Comparison of ENCODE assay signal across 1 cellular context in genomic region chr6:311679-312220, GRCh38.
A peak's percentile ranks its signal among the peaks of the same experiment; 100 is the strongest.
TF ChIP-seq lines count a peak whose summit lies in the region.

No MANE protein-coding gene starts in this region.

TF ChIP-seq in K562, 482 proteins besides CTCF, POLR2A, EP300 and RAD21 (continued from another document and continues in another):
- no peak for TF ChIP-seq ZFP91 (CRISPR knock-in tag; IDR thresholded peaks at IDR 0.05)
- no peak for TF ChIP-seq SNRNP70 (optimal IDR thresholded peaks at IDR 0.05; ENCODE audit: low read depth, low read length)
- peak; percentile 91 for TF ChIP-seq MAFG (tag; conservative IDR thresholded peaks at IDR 0.05)
- TF ChIP-seq BCOR (IDR thresholded peaks at IDR 0.05), result no peak
- TF ChIP-seq HMG20A (CRISPR knock-in tag; conservative IDR thresholded peaks at IDR 0.05), result no peak
- no peak for TF ChIP-seq POLR2G (IDR thresholded peaks at IDR 0.05; ENCODE audit: low read depth, low read length)
- no peak for TF ChIP-seq ZBTB17 (CRISPR knock-in tag; IDR thresholded peaks at IDR 0.05)
- TF ChIP-seq ZZZ3 (IDR thresholded peaks at IDR 0.05), result no peak
- TF ChIP-seq E2F1 (CRISPR knock-in tag; IDR thresholded peaks at IDR 0.05), result no peak
- no peak for TF ChIP-seq NONO (IDR thresholded peaks at IDR 0.05; ENCODE audit: low read depth in 2 of 2, low read length in 1 of 2)
- no peak for TF ChIP-seq CBX8 (IDR thresholded peaks at IDR 0.05; ENCODE audit: borderline replicate concordance, extremely low read depth, low read depth, low read length, poor library complexity, severe bottlenecking)
- TF ChIP-seq HDAC3 (IDR thresholded peaks at IDR 0.05; ENCODE audit: borderline replicate concordance, partially characterized antibody), result no peak
- TF ChIP-seq EHMT2 (IDR thresholded peaks at IDR 0.05), result no peak
- no peak for TF ChIP-seq CCAR2 (IDR thresholded peaks at IDR 0.05; ENCODE audit: low read depth, low read length)
- no peak for TF ChIP-seq CREB3L1 (IDR thresholded peaks at IDR 0.05; ENCODE audit: borderline replicate concordance, low read depth)
- TF ChIP-seq ZNF507 (tag; conservative IDR thresholded peaks at IDR 0.05), result no peak
- TF ChIP-seq ETV5 (CRISPR knock-in tag; IDR thresholded peaks at IDR 0.05; ENCODE audit: low read depth), result 0 out of 2 replicates have a peak, but pooled peaks have one; percentile 57
- TF ChIP-seq ZKSCAN8 (CRISPR knock-in tag; IDR thresholded peaks at IDR 0.05), result no peak
- no peak for TF ChIP-seq MIER1 (IDR thresholded peaks at IDR 0.05; ENCODE audit: low read depth)
- no peak for TF ChIP-seq STAT6 (CRISPR knock-in tag; IDR thresholded peaks at IDR 0.05)
- no peak for TF ChIP-seq ZNF3 (CRISPR knock-in tag; IDR thresholded peaks at IDR 0.05)
- no peak for TF ChIP-seq KAT8 (IDR thresholded peaks at IDR 0.05; ENCODE audit: low read depth)
- no peak for TF ChIP-seq XRCC3 (IDR thresholded peaks at IDR 0.05)
- no peak for TF ChIP-seq ELF1 (tag; IDR thresholded peaks at IDR 0.05)
- TF ChIP-seq ZNF121 (CRISPR knock-in tag; conservative IDR thresholded peaks at IDR 0.05), result no peak
- no peak for TF ChIP-seq DMBX1 (CRISPR knock-in tag; IDR thresholded peaks at IDR 0.05; ENCODE audit: borderline replicate concordance)
- no peak for TF ChIP-seq HMG20B (CRISPR knock-in tag; IDR thresholded peaks at IDR 0.05)
- TF ChIP-seq DPF2 (IDR thresholded peaks at IDR 0.05), result peak; percentile 53; the same call in 1 of the 2 replicates
- TF ChIP-seq ZNF280A (IDR thresholded peaks at IDR 0.05; ENCODE audit: low read depth, partially characterized antibody), result no peak
- TF ChIP-seq PBX2 (CRISPR knock-in tag; IDR thresholded peaks at IDR 0.05; ENCODE audit: low read depth), result no peak
- TF ChIP-seq PBX2 (tag; conservative IDR thresholded peaks at IDR 0.05; ENCODE audit: low read depth), result 0 out of 2 replicates have a peak, but pooled peaks have one; percentile 6
- no peak for TF ChIP-seq NCOA2 (IDR thresholded peaks at IDR 0.05; ENCODE audit: partially characterized antibody in 2 of 2)
- TF ChIP-seq CREBBP (IDR thresholded peaks at IDR 0.05; ENCODE audit: low read depth, low read length), result no peak
- TF ChIP-seq NFE2 (IDR thresholded peaks at IDR 0.05; ENCODE audit: low read depth), result peak; percentile 84
- no peak for TF ChIP-seq PRPF4 (IDR thresholded peaks at IDR 0.05; ENCODE audit: insufficient read depth, low read depth, low read length, poor library complexity, severe bottlenecking)
- no peak for TF ChIP-seq ZNF175 (CRISPR knock-in tag; IDR thresholded peaks at IDR 0.05; ENCODE audit: low read depth)
- TF ChIP-seq FOXA1 (IDR thresholded peaks at IDR 0.05; ENCODE audit: borderline replicate concordance), result no peak
- no peak for TF ChIP-seq NR4A1 (CRISPR knock-in tag; IDR thresholded peaks at IDR 0.05)
- no peak for TF ChIP-seq NR4A1 (tag; IDR thresholded peaks at IDR 0.05)
- TF ChIP-seq PRDM10 (IDR thresholded peaks at IDR 0.05; ENCODE audit: partially characterized antibody), result no peak
- TF ChIP-seq SPI1 (IDR thresholded peaks at IDR 0.05; ENCODE audit: borderline replicate concordance, low read depth, low read length), result no peak
- peak; percentile 47 for TF ChIP-seq MEIS2 (IDR thresholded peaks at IDR 0.05; ENCODE audit: partially characterized antibody)
- no peak for TF ChIP-seq CEBPZ (IDR thresholded peaks at IDR 0.05; ENCODE audit: borderline replicate concordance, low read depth, low read length)
- TF ChIP-seq CSDE1 (IDR thresholded peaks at IDR 0.05), result no peak
- TF ChIP-seq NR3C1 (CRISPR knock-in tag; IDR thresholded peaks at IDR 0.05), result no peak
- TF ChIP-seq NFE2L1 (tag; IDR thresholded peaks at IDR 0.05; ENCODE audit: borderline replicate concordance, low read depth), result peak; percentile 39; the same call in 1 of the 2 replicates
- TF ChIP-seq CBX1 (IDR thresholded peaks at IDR 0.05; ENCODE audit: low read depth), result no peak
- TF ChIP-seq ZKSCAN3 (CRISPR knock-in tag; IDR thresholded peaks at IDR 0.05), result no peak
- no peak for TF ChIP-seq GABPB1 (CRISPR knock-in tag; IDR thresholded peaks at IDR 0.05)
- TF ChIP-seq ATF1 (CRISPR knock-in tag; IDR thresholded peaks at IDR 0.05), result no peak
- TF ChIP-seq ATF1 (tag; IDR thresholded peaks at IDR 0.05), result peak; percentile 44; the same call in 1 of the 2 replicates
- TF ChIP-seq KAT7 (CRISPR knock-in tag; IDR thresholded peaks at IDR 0.05; ENCODE audit: borderline replicate concordance), result no peak
- TF ChIP-seq ZNF174 (CRISPR knock-in tag; IDR thresholded peaks at IDR 0.05), result no peak
- TF ChIP-seq C11orf30 (IDR thresholded peaks at IDR 0.05; ENCODE audit: low read depth), result peak; percentile 67; the same call in 1 of the 2 replicates
- TF ChIP-seq PTTG1 (tag; IDR thresholded peaks at IDR 0.05; ENCODE audit: low read depth), result no peak
- TF ChIP-seq CHD2 (IDR thresholded peaks at IDR 0.05; ENCODE audit: low read depth, low read length), result no peak
